ENCODE assay signal across 1 cellular context in the genomic region with DNA sequence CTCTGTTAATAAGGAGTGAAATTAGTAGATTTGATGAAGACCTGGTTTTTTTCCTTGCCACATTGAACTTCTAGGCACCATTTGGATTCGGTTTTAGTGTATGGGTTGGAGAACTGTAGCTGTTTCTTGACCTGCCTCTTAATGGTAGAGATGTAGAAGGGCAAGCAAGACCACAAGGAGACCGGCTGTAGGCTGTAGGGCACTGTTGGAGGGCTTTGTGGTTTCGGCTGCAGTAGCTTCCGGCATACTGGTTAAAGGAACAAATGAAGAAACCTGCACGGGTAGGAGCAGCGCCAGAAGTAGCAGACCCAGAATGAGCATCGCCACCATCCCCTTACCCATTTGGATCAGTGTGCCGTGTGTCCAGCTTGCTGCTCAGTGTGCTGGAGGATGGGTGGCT.
TF ChIP-seq lines count a peak whose summit lies in the region.

No MANE protein-coding gene starts in this region.

TF ChIP-seq in GM12878, 131 proteins besides CTCF, POLR2A, EP300 and RAD21:
- 0 out of 2 replicates have a peak, but pooled peaks have one; percentile 17 for TF ChIP-seq NR2F1 (conservative IDR thresholded peaks at IDR 0.05)
- TF ChIP-seq STAT1 (conservative IDR thresholded peaks at IDR 0.05): no peak
- TF ChIP-seq ZNF622 (IDR thresholded peaks at IDR 0.05): no peak
- TF ChIP-seq ZNF217 (IDR thresholded peaks at IDR 0.05): no peak
